In genomic region chrX:11461181-11462001, GRCh38 we compare ENCODE assay signal across 1 cellular context.
TF ChIP-seq lines count a peak whose summit lies in the region.

No MANE protein-coding gene starts in this region.

TF ChIP-seq in K562, 482 proteins besides CTCF, POLR2A, EP300 and RAD21 (continued from another document and continues in another):
- no peak for TF ChIP-seq E2F4 (CRISPR knock-in tag; IDR thresholded peaks at IDR 0.05; ENCODE audit: low read depth)
- TF ChIP-seq ZNF217 (CRISPR knock-in tag; IDR thresholded peaks at IDR 0.05): no peak
- no peak for TF ChIP-seq POLR2AphosphoS2 (IDR thresholded peaks at IDR 0.05; ENCODE audit: low read length)
- no peak for TF ChIP-seq RBBP5 (IDR thresholded peaks at IDR 0.05; ENCODE audit: borderline replicate concordance, insufficient read depth, low read length, poor library complexity, severe bottlenecking)
- peak; percentile 83 for TF ChIP-seq HDAC3 (IDR thresholded peaks at IDR 0.05; ENCODE audit: borderline replicate concordance, partially characterized antibody)
- peak; percentile 62; the same call in 1 of the 2 replicates for TF ChIP-seq JUN (IDR thresholded peaks at IDR 0.05; ENCODE audit: borderline replicate concordance, low read depth, low read length)
- no peak for TF ChIP-seq JUN (CRISPR knock-in tag; IDR thresholded peaks at IDR 0.05; ENCODE audit: borderline replicate concordance)
- peak; percentile 78; the same call in 1 of the 2 replicates for TF ChIP-seq NCOA1 (IDR thresholded peaks at IDR 0.05; ENCODE audit: low read depth)
- TF ChIP-seq ZNF76 (CRISPR knock-in tag; IDR thresholded peaks at IDR 0.05; ENCODE audit: borderline replicate concordance): no peak
- TF ChIP-seq PBX2 (CRISPR knock-in tag; IDR thresholded peaks at IDR 0.05; ENCODE audit: low read depth): no peak
- TF ChIP-seq PBX2 (tag; conservative IDR thresholded peaks at IDR 0.05; ENCODE audit: low read depth): 0 out of 2 replicates have a peak, but pooled peaks have one; percentile 13
- TF ChIP-seq HNRNPLL (IDR thresholded peaks at IDR 0.05; ENCODE audit: low read depth, low read length, poor library complexity, severe bottlenecking): no peak
- no peak for TF ChIP-seq ZNF121 (CRISPR knock-in tag; conservative IDR thresholded peaks at IDR 0.05)
- TF ChIP-seq CHAMP1 (IDR thresholded peaks at IDR 0.05): peak; percentile 79
- TF ChIP-seq HDGF (IDR thresholded peaks at IDR 0.05): no peak
- no peak for TF ChIP-seq IRF2 (CRISPR knock-in tag; IDR thresholded peaks at IDR 0.05)
- TF ChIP-seq NR0B1 (IDR thresholded peaks at IDR 0.05; ENCODE audit: partially characterized antibody): no peak
- peak in 1 of 2 experiments; percentile 85; a peak in 2 of 4 replicates for TF ChIP-seq MLLT1 (IDR thresholded peaks at IDR 0.05)
- TF ChIP-seq NELFE (IDR thresholded peaks at IDR 0.05; ENCODE audit: insufficient read depth, insufficient read length): no peak
- TF ChIP-seq ZNF384 (IDR thresholded peaks at IDR 0.05; ENCODE audit: low read depth, low read length): no peak
- TF ChIP-seq AFF1 (IDR thresholded peaks at IDR 0.05; ENCODE audit: low read depth in 1 of 2, partially characterized antibody in 2 of 2): peak in 1 of 2 experiments; percentile 82
- TF ChIP-seq NFYB (IDR thresholded peaks at IDR 0.05; ENCODE audit: extremely low read depth, insufficient read length): no peak
- no peak for TF ChIP-seq CHD2 (IDR thresholded peaks at IDR 0.05; ENCODE audit: low read depth, low read length)
- no peak for TF ChIP-seq PURB (CRISPR knock-in tag; IDR thresholded peaks at IDR 0.05; ENCODE audit: low read depth)
- TF ChIP-seq BDP1 (IDR thresholded peaks at IDR 0.05; ENCODE audit: insufficient read depth, insufficient read length): no peak
- no peak for TF ChIP-seq ZNF695 (CRISPR knock-in tag; IDR thresholded peaks at IDR 0.05)
- peak; percentile 88 for TF ChIP-seq EHMT2 (IDR thresholded peaks at IDR 0.05)
- no peak for TF ChIP-seq PRMT5 (CRISPR knock-in tag; IDR thresholded peaks at IDR 0.05)
- no peak for TF ChIP-seq MED1 (CRISPR knock-in tag; IDR thresholded peaks at IDR 0.05; ENCODE audit: borderline replicate concordance)
- no peak for TF ChIP-seq NFE2L1 (tag; IDR thresholded peaks at IDR 0.05; ENCODE audit: borderline replicate concordance, low read depth)
- peak; percentile 77; the same call in 1 of the 2 replicates for TF ChIP-seq MIER1 (IDR thresholded peaks at IDR 0.05; ENCODE audit: low read depth)
- no peak for TF ChIP-seq POLR2B (IDR thresholded peaks at IDR 0.05; ENCODE audit: low read depth, partially characterized antibody)
- no peak for TF ChIP-seq EWSR1 (IDR thresholded peaks at IDR 0.05; ENCODE audit: borderline replicate concordance, low read depth, partially characterized antibody)
- TF ChIP-seq RBM34 (IDR thresholded peaks at IDR 0.05; ENCODE audit: borderline replicate concordance, insufficient read depth, low read length): no peak
- TF ChIP-seq MYNN (IDR thresholded peaks at IDR 0.05): no peak; the same call in 1 of the 2 replicates
- no peak for TF ChIP-seq MYNN (CRISPR knock-in tag; IDR thresholded peaks at IDR 0.05)
- no peak for TF ChIP-seq GMEB1 (CRISPR knock-in tag; IDR thresholded peaks at IDR 0.05)
- peak; percentile 93 for TF ChIP-seq SOX6 (IDR thresholded peaks at IDR 0.05)
- TF ChIP-seq ZMIZ1 (IDR thresholded peaks at IDR 0.05; ENCODE audit: low read depth in 2 of 2, low read length in 2 of 2): peak in 1 of 2 experiments; percentile 88; a peak in 2 of 4 replicates
- no peak for TF ChIP-seq HDAC8 (tag; IDR thresholded peaks at IDR 0.05)
- TF ChIP-seq POLR2H (tag; IDR thresholded peaks at IDR 0.05; ENCODE audit: low read depth): no peak
- TF ChIP-seq CHCHD3 (CRISPR knock-in tag; IDR thresholded peaks at IDR 0.05): no peak
